Comparison of ENCODE assay signal across 1 cellular context in the genomic region with DNA sequence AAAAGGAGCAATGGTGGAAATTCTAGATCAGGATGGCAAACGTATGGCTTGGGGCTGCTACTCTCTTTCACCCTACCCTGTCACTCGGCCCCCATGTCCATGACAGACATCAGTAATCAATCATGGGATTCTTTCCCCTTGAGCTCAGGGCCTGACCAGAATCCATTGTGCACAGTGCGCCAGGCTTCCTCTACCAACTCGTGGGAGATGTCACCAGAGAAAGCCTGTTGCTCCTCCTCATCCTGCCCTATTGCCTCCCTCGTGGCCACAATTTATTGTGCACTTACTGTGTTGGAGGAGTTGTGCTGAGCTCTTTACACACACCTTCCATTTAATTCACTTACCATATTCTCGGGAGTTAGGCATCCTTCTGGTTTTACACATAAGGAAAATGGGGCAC. TPM values are rescaled to one million over a fixed set of nuclear protein-coding genes. Genes with fewer than 3 reads are reported as not detected.
"Had no signal": no experiment of that assay in that cellular context is flagged by ENCODE, and none has a peak within 500 bp of the region (broad histone marks: within the 10 kb centered on the region; RNA-seq: fewer than 3 reads in every experiment).

No MANE protein-coding gene starts in this region.

RNA-seq across cellular contexts. Expression of a gene that starts 21.9 kb away (rescaled TPM):
- total RNA-seq: G401 had no signal
